8 cellular contexts compared by ENCODE assay signal in the genomic region with DNA sequence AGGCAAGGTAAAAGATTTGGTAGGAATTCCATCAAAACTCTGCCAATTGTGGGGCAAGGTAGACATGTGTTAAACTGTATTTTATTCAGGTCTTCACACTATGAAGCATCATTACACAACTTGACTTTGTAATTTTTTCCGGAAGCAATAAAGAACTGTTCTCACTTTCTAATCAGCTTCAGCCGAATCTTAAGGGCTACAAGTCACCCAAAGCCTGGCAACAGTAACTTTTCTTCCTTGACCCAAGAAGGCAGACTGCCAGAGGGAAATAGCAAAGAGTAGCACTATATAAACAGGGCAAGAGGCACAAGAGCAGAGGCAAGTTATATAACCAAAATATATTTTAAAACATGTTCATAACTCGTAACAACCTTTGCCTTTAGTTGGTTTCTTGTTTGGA. TPM values are rescaled to one million over a fixed set of nuclear protein-coding genes. Genes with fewer than 3 reads are reported as not detected.
DNase-seq lines count a peak whose midpoint lies in the region; ATAC-seq and TF ChIP-seq lines count a peak whose summit lies in the region.

No MANE protein-coding gene starts in this region.

- WGBS in heart right ventricle, 2 donors, result 3% methylated on average over 3 of the region's 3 CpGs

- peak overlapping the region; percentile 84 to 97 (median 93) for H3K4me3 Mint-ChIP-seq in naive B cell

- H3K4me3 ChIP-seq in heart right ventricle (peak overlapping the region in 9 of 10 donors; percentile 68 to 92 (median 87)), endocrine pancreas (ENCODE audit: control insufficient read depth, insufficient read depth, low read length) (peak overlapping the region; percentile 99)

- ATAC-seq in heart right ventricle (peak in 1 of 8 donors; percentile 23), left cardiac atrium (no peak), naive B cell (ENCODE audit: low read depth in 2 of 2) (no peak), HG03159 (IDR thresholded peaks at IDR 0.05; ENCODE audit: unreplicated experiment) (no peak), GM18909 (IDR thresholded peaks at IDR 0.05; ENCODE audit: poor library complexity, unreplicated experiment) (no peak)

- DNase-seq in heart right ventricle, result peak in 1 of 2 donors; percentile 15
- no peak for DNase-seq in left cardiac atrium
- peak; percentile 10 for DNase-seq in SIG-M5 (lab: John Stamatoyannopoulos, UW)
- DNase-seq in naive B cell, result no peak
- no peak for DNase-seq in stimulated activated CD4-positive, alpha-beta T cell treated with anti-CD3 and anti-CD28 coated beads, Interleukin-4, amount 100 ng/mL, for 1 hour

- intact Hi-C loops in heart right ventricle (cut with DNase I), result loop anchor here in 3 of 10 donors (5.0 to 10.0 kb wide), 3 partner anchors 160 to 723 kb away; a partner anchor contains a TSS
- intact Hi-C loops in left cardiac atrium (cut with DNase I), result loop anchor here in 1 of 2 donors (10.0 kb wide), 1 partner anchor 707 kb away; no protein-coding TSS in a partner anchor

- H3K27me3 ChIP-seq in heart right ventricle (no peaks in the 10 kb centered on the region), endocrine pancreas (ENCODE audit: control insufficient read depth, insufficient read depth, low read length) (no peaks in the 10 kb centered on the region)

- H3K36me3 ChIP-seq in heart right ventricle (peaks cover 0 to 38% (median 20%) of the 10 kb centered on the region in 9 donors), endocrine pancreas (ENCODE audit: control insufficient read depth, insufficient read depth, low read length) (no peaks in the 10 kb centered on the region)

- peaks cover 7 to 35% (median 10%) of the 10 kb centered on the region in 3 donors for H3K4me1 Mint-ChIP-seq in naive B cell

- H3K9ac ChIP-seq in endocrine pancreas (ENCODE audit: control insufficient read depth, insufficient read depth, low read length), result peak overlapping the region; percentile 76

- H3K9me3 Mint-ChIP-seq in naive B cell, result no peaks in the 10 kb centered on the region

- H3K4me1 ChIP-seq in heart right ventricle (peaks cover 3 to 41% (median 32%) of the 10 kb centered on the region in 9 donors), endocrine pancreas (ENCODE audit: control insufficient read depth, insufficient read depth, low read length) (peaks cover 14% of the 10 kb centered on the region)

- H3K27me3 Mint-ChIP-seq in naive B cell, result no peaks in the 10 kb centered on the region

- H3K9me3 ChIP-seq in heart right ventricle, result no peaks in the 10 kb centered on the region
- H3K9me3 ChIP-seq in endocrine pancreas (ENCODE audit: control insufficient read depth, low read length), result no peaks in the 10 kb centered on the region

- H3K27ac ChIP-seq in heart right ventricle, result peak overlapping the region; percentile 86 to 100 (median 99)

- peak overlapping the region in 5 of 6 donors; percentile 94 to 98 (median 96) for H3K27ac Mint-ChIP-seq in naive B cell

- no peaks in the 10 kb centered on the region for H3K36me3 Mint-ChIP-seq in naive B cell

- TF ChIP-seq CTCF in heart right ventricle (IDR thresholded peaks at IDR 0.05), result no peak

RNA-seq across cellular contexts. Expression of a gene that starts 1.5 kb away (rescaled TPM):
- total RNA-seq in heart right ventricle (10 to 100 TPM; 37.8 to 65.0 (median 44.4) TPM), left cardiac atrium (10 to 100 TPM; 42.1 to 60.6 TPM)
- polyA plus RNA-seq in heart right ventricle (10 to 100 TPM; 33.4 to 74.8 TPM), naive B cell (ENCODE audit: low read depth in 6 of 6) (10 to 100 TPM; 42.5 to 100.0 (median 65.9) TPM)

RNA-seq across cellular contexts. Expression of a gene that starts 55.5 kb away (rescaled TPM):
- 10 to 100 TPM; 21.2 to 28.7 (median 24.4) TPM for total RNA-seq in heart right ventricle
- 1 to 10 TPM; 6.0 to 7.9 TPM for polyA plus RNA-seq in heart right ventricle
- total RNA-seq in left cardiac atrium, result 10 to 100 TPM; 16.7 to 24.7 TPM
- 10 to 100 TPM; 17.0 to 28.5 (median 25.4) TPM for polyA plus RNA-seq in naive B cell (ENCODE audit: low read depth in 6 of 6)
